In the genomic region with DNA sequence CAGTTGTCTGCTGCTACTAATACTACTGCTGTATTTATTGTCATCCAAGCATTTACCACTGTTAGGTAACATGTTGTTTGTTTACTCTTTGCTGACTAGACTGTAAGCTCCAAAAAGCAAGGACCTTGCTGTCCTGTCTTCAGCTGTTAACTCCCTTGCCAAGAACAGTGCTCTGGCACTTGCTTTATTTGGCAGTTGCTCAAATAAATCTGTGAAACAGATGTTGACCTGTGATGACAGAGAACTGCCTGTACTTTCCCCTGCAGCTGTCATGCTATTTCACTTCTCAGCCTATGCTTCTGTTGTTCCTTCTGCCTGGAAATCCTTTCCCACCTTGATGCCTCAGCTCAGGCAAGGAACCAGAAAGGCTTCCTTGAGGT, we compare ENCODE assay signal across 9 cellular contexts.
A peak's percentile ranks its signal among the peaks of the same experiment; 100 is the strongest.
DNase-seq lines count a peak whose midpoint lies in the region; ATAC-seq, FAIRE-seq and TF ChIP-seq lines count a peak whose summit lies in the region.
"Had no signal": no experiment of that assay in that cellular context is flagged by ENCODE, and none has a peak within 500 bp of the region (broad histone marks: within the 10 kb centered on the region; RNA-seq: fewer than 3 reads in every experiment).

No MANE protein-coding gene starts in this region.

- H3K36me3 ChIP-seq in GM12878 (ENCODE audit: control insufficient read depth in 2 of 2, insufficient read depth in 2 of 2, low read length in 1 of 2) (peaks cover 0 to 2% of the 10 kb centered on the region in 2 experiments; a peak in 2 of 4 replicates), mucosa of descending colon (ENCODE audit: low read depth) (no peaks in the 10 kb centered on the region)

- no peaks in the 10 kb centered on the region for H3K79me2 ChIP-seq in GM12878 (ENCODE audit: control insufficient read depth, insufficient read depth, low read length)

- no peaks in the 10 kb centered on the region for H3K9me3 Mint-ChIP-seq in stimulated activated naive CD8-positive, alpha-beta T cell treated with anti-CD3 and anti-CD28 coated beads, Interleukin-15, amount 100 ng/mL, for 72 hours

- no peak overlapping the region for H3K27ac Mint-ChIP-seq in stimulated activated naive CD8-positive, alpha-beta T cell treated with anti-CD3 and anti-CD28 coated beads, Interleukin-15, amount 100 ng/mL, for 72 hours

- DNase-seq in GM03348 (ENCODE audit: low spot score) (peak; percentile 45), GM12878 (ENCODE audit: low read depth, low spot score) (no peak), mucosa of descending colon (peak in 1 of 3 donors; percentile 10), GM12891 (ENCODE audit: insufficient read length, low spot score) (no peak), mesenteric fat pad (ENCODE audit: low spot score) (no peak), ecto neural progenitor cell (ENCODE audit: low spot score) (no peak)
- DNase-seq in stimulated activated naive CD8-positive, alpha-beta T cell treated with anti-CD3 and anti-CD28 coated beads, Interleukin-15, amount 100 ng/mL, for 72 hours = no peak

- CTCF ChIA-PET in GM12878 (lab: Yijun Ruan, JAX) = interaction anchor here (0.6 kb wide), 1 partner anchor 170 kb away, joined by 3 read pairs; no protein-coding TSS in a partner anchor

- TF ChIP-seq EP300 in GM12878 (IDR thresholded peaks at IDR 0.05; ENCODE audit: borderline replicate concordance in 1 of 2, control insufficient read depth in 1 of 2, low read depth in 2 of 2, low read length in 2 of 2) = no peak

- FAIRE-seq in GM12878 (lab: Jason Lieb, UNC) (no peak), GM12891 (lab: Jason Lieb, UNC) (no peak)

- intact Hi-C loops in GM12878 (cut with micrococcal nuclease; ENCODE audit: unreplicated experiment) (no loop called here), mucosa of descending colon (cut with DNase I, micrococcal nuclease) (no loop called here)

- no peak for TF ChIP-seq CTCF in GM12878 (IDR thresholded peaks at IDR 0.05 in 2 of 3, conservative IDR thresholded peaks at IDR 0.05 in 1 of 3; ENCODE audit: control insufficient read depth in 2 of 3, extremely low read depth in 1 of 3, insufficient read depth in 1 of 3, low read depth in 3 of 3, low read length in 3 of 3)
- no peak for TF ChIP-seq CTCF in mucosa of descending colon (IDR thresholded peaks at IDR 0.05)

- no peak overlapping the region for H3K27ac ChIP-seq in GM12878 (ENCODE audit: control insufficient read depth, insufficient read depth)

- no peak for TF ChIP-seq RAD21 in GM12878 (IDR thresholded peaks at IDR 0.05; ENCODE audit: insufficient read depth, low read depth, low read length)

- no peaks in the 10 kb centered on the region for H3K27me3 Mint-ChIP-seq in stimulated activated naive CD8-positive, alpha-beta T cell treated with anti-CD3 and anti-CD28 coated beads, Interleukin-15, amount 100 ng/mL, for 72 hours

- H2AFZ ChIP-seq in GM12878 (ENCODE audit: control insufficient read depth, low read depth, low read length) = no peak overlapping the region

- POLR2A ChIA-PET in GM12878 (lab: Charles Lee) = no interaction called here

- H3K27me3 ChIP-seq in GM12878 (replicated peaks in 1 of 2; ENCODE audit: control insufficient read depth in 2 of 2, insufficient read depth in 2 of 2, low read length in 1 of 2) = no peaks in the 10 kb centered on the region

- RAD21 ChIA-PET in GM12878 (lab: Charles Lee; ENCODE audit: unreplicated experiment) = no interaction called here

- H3K9me3 ChIP-seq in GM12878 (replicated peaks; ENCODE audit: control insufficient read depth, insufficient read depth, low read length) (no peaks in the 10 kb centered on the region), mucosa of descending colon (no peaks in the 10 kb centered on the region)

- SMC1A ChIA-PET in GM12878 (lab: Charles Lee; ENCODE audit: uncharacterized antibody, unreplicated experiment) = interaction anchor here (1.0 to 1.3 kb wide), 2 partner anchors 10 to 19 kb away, joined by 3 read pairs; no protein-coding TSS in a partner anchor

- H4K20me1 ChIP-seq in GM12878 (ENCODE audit: control insufficient read depth, insufficient read depth) = no peaks in the 10 kb centered on the region

- H3K4me1 ChIP-seq in GM12878 (ENCODE audit: control insufficient read depth, insufficient read depth, low read length) (no peaks in the 10 kb centered on the region), mucosa of descending colon (ENCODE audit: low read depth) (no peaks in the 10 kb centered on the region)

- in situ Hi-C loops in GM12878 (cut with MboI) = no loop called here

- TF ChIP-seq POLR2A in GM12878 (IDR thresholded peaks at IDR 0.05; ENCODE audit: low read depth, low read length) (no peak), GM12891 (IDR thresholded peaks at IDR 0.05; ENCODE audit: low read depth, low read length) (no peak)

- ATAC-seq in HG02840 (IDR thresholded peaks at IDR 0.05; ENCODE audit: low FRiP score, unreplicated experiment) (peak; percentile 71), GM12878 (peak; percentile 76), mucosa of descending colon (peak; percentile 66)
- no peak for ATAC-seq in stimulated activated naive CD8-positive, alpha-beta T cell treated with anti-CD3 and anti-CD28 coated beads, Interleukin-15, amount 100 ng/mL, for 72 hours
- ATAC-seq: WTC11 had no signal

- H3K9ac ChIP-seq in GM12878 (ENCODE audit: control insufficient read depth, insufficient read depth, low read length) = no peak overlapping the region

- H3K4me2 ChIP-seq in GM12878 (ENCODE audit: control insufficient read depth, insufficient read depth) = no peak overlapping the region

- no peak overlapping the region for H3K4me3 ChIP-seq in GM12878
- H3K4me3 ChIP-seq in mucosa of descending colon = no peak overlapping the region

- BruUV-seq in GM12878 (replicated peaks; lab: Mats Ljungman, UMichigan) = no TSS peak

- no peaks in the 10 kb centered on the region for H3K4me1 Mint-ChIP-seq in stimulated activated naive CD8-positive, alpha-beta T cell treated with anti-CD3 and anti-CD28 coated beads, Interleukin-15, amount 100 ng/mL, for 72 hours

- H3K4me3 Mint-ChIP-seq in stimulated activated naive CD8-positive, alpha-beta T cell treated with anti-CD3 and anti-CD28 coated beads, Interleukin-15, amount 100 ng/mL, for 72 hours = no peak overlapping the region
- H3K4me3 Mint-ChIP-seq: WTC11 had no signal

TF ChIP-seq in GM12878, 131 proteins besides CTCF, POLR2A, EP300 and RAD21 (continues in another document):
- TF ChIP-seq CBX3 (IDR thresholded peaks at IDR 0.05; ENCODE audit: borderline replicate concordance, low read depth) (no peak), ZNF622 (IDR thresholded peaks at IDR 0.05) (no peak)
- TF ChIP-seq, protein P1, sequence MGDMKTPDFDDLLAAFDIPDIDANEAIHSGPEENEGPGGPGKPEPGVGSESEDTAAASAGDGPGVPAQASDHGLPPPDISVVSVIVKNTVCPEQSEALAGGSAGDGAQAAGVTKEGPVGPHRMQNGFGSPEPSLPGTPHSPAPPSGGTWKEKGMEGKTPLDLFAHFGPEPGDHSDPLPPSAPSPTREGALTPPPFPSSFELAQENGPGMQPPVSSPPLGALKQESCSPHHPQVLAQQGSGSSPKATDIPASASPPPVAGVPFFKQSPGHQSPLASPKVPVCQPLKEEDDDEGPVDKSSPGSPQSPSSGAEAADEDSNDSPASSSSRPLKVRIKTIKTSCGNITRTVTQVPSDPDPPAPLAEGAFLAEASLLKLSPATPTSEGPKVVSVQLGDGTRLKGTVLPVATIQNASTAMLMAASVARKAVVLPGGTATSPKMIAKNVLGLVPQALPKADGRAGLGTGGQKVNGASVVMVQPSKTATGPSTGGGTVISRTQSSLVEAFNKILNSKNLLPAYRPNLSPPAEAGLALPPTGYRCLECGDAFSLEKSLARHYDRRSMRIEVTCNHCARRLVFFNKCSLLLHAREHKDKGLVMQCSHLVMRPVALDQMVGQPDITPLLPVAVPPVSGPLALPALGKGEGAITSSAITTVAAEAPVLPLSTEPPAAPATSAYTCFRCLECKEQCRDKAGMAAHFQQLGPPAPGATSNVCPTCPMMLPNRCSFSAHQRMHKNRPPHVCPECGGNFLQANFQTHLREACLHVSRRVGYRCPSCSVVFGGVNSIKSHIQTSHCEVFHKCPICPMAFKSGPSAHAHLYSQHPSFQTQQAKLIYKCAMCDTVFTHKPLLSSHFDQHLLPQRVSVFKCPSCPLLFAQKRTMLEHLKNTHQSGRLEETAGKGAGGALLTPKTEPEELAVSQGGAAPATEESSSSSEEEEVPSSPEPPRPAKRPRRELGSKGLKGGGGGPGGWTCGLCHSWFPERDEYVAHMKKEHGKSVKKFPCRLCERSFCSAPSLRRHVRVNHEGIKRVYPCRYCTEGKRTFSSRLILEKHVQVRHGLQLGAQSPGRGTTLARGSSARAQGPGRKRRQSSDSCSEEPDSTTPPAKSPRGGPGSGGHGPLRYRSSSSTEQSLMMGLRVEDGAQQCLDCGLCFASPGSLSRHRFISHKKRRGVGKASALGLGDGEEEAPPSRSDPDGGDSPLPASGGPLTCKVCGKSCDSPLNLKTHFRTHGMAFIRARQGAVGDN (IDR thresholded peaks at IDR 0.05) = no peak

TF ChIP-seq in GM12891, 5 proteins besides CTCF, POLR2A, EP300 and RAD21:
- TF ChIP-seq TAF1 (IDR thresholded peaks at IDR 0.05; ENCODE audit: low read depth, low read length) = no peak
- TF ChIP-seq SPI1 (IDR thresholded peaks at IDR 0.05; ENCODE audit: low read depth, low read length) = no peak
- no peak for TF ChIP-seq POU2F2 (IDR thresholded peaks at IDR 0.05; ENCODE audit: low read depth, low read length)
- no peak for TF ChIP-seq PAX5 (IDR thresholded peaks at IDR 0.05; ENCODE audit: insufficient read depth, low read length, severe bottlenecking)
- no peak for TF ChIP-seq POLR2AphosphoS5 (IDR thresholded peaks at IDR 0.05; ENCODE audit: low read depth, low read length)
